Comparison of ENCODE assay signal across 15 cellular contexts in the genomic region with DNA sequence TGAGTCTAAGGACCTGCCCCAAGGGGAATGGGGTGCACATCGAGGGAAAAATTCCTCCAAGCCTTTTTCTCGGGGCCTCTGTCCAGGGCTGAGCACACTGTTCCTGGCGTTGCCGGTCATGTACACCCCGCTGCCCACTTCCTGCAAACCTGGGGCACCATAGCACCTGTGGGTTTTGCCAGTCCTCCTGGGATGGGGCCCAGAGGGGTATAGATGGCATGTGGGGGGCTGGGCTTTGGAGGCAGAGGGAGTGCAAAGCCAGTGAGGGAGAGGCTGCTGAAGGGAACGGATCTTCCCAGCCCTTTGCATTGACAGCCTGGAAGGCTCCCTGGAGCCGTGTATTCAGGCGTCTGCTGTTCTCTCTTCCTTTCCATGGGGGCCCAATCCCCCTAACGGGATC.
DNase-seq lines count a peak whose midpoint lies in the region; ATAC-seq lines count a peak whose summit lies in the region.
"Had no signal": no experiment of that assay in that cellular context is flagged by ENCODE, and none has a peak within 500 bp of the region (broad histone marks: within the 10 kb centered on the region; RNA-seq: fewer than 3 reads in every experiment).

No MANE protein-coding gene starts in this region.

- H3K27ac ChIP-seq in caudate nucleus (ENCODE audit: low read depth, low read length), result peak overlapping the region; percentile 11
- peak overlapping the region; percentile 35 for H3K27ac ChIP-seq in layer of hippocampus (ENCODE audit: low read depth, low read length)
- peak overlapping the region; percentile 58 for H3K27ac ChIP-seq in substantia nigra (ENCODE audit: low read depth, low read length, poor library complexity, severe bottlenecking)
- H3K27ac ChIP-seq: BLaER1 treated with 17β-estradiol and CSF1 and Interleukin-3, amounts not matched to agents 10 nM and 100 nM had no signal

- DNase-seq in activated effector memory CD4-positive, alpha-beta T cell treated with anti-CD3 and anti-CD28 coated beads, Interleukin-2, amount 50 U/mL, for 16 hours, result peak; percentile 37
- DNase-seq in activated effector memory CD4-positive, alpha-beta T cell treated with Interleukin-2 at 50 U/mL for 16 hours, result no peak
- DNase-seq in caudate nucleus (lab: John Stamatoyannopoulos, UW) (no peak), substantia nigra (lab: John Stamatoyannopoulos, UW) (no peak), cerebellar nuclear complex (lab: John Stamatoyannopoulos, UW) (no peak), RKO (ENCODE audit: low spot score) (no peak)
- DNase-seq: 8988T; ACHN; CD4-positive, CD25-positive, alpha-beta regulatory T cell; DMS53; GF-D8 had no signal

- H3K27me3 ChIP-seq in layer of hippocampus (ENCODE audit: control insufficient read depth, insufficient read depth, low read length), result no peaks in the 10 kb centered on the region
- H3K27me3 ChIP-seq: BLaER1 treated with 17β-estradiol and CSF1 and Interleukin-3, amounts not matched to agents 10 nM and 100 nM had no signal

- no peak for ATAC-seq in GM21529 (IDR thresholded peaks at IDR 0.05; ENCODE audit: unreplicated experiment)
- ATAC-seq: HCT116 had no signal
